In genomic region chr2:54671010-54671409, GRCh38 we compare ENCODE assay signal across 17 cellular contexts. TPM values are rescaled to one million over a fixed set of nuclear protein-coding genes. Genes with fewer than 3 reads are reported as not detected.
DNase-seq lines count a peak whose midpoint lies in the region; ATAC-seq and TF ChIP-seq lines count a peak whose summit lies in the region.
"Had no signal": no experiment of that assay in that cellular context is flagged by ENCODE, and none has a peak within 500 bp of the region (broad histone marks: within the 10 kb centered on the region; RNA-seq: fewer than 3 reads in every experiment).

No MANE protein-coding gene starts in this region.

- H3K4ac ChIP-seq in mesenchymal stem cell (ENCODE audit: low read depth in 1 of 2, low read length in 2 of 2) = no peak overlapping the region

- H3K27ac ChIP-seq in mesenchymal stem cell (ENCODE audit: low read length, poor library complexity, severe bottlenecking) (no peak overlapping the region), subcutaneous abdominal adipose tissue (ENCODE audit: low read depth, low read length) (peak overlapping the region; percentile 98)
- H3K27ac ChIP-seq: KMS-11 had no signal

- H3K23ac ChIP-seq in mesenchymal stem cell (ENCODE audit: low read length in 2 of 2) = no peak overlapping the region

- TF ChIP-seq CTCF in Calu3 (IDR thresholded peaks at IDR 0.05; ENCODE audit: unreplicated experiment) = no peak
- TF ChIP-seq CTCF in activated B cell treated with CpG ODN at 0.5 μM for 24 hours (IDR thresholded peaks at IDR 0.05) = no peak

- H2BK12ac ChIP-seq in mesenchymal stem cell (ENCODE audit: low read length in 2 of 2) = peak overlapping the region in 1 of 2 experiments; percentile 15

- H3K4me1 ChIP-seq in mesenchymal stem cell (ENCODE audit: control insufficient read depth, insufficient read depth, low read depth, low read length) = peaks cover under 1% of the 10 kb centered on the region
- peaks cover 26 to 70% (median 61%) of the 10 kb centered on the region in 5 donors for H3K4me1 ChIP-seq in subcutaneous abdominal adipose tissue (ENCODE audit: control insufficient read depth in 5 of 5, insufficient read depth in 5 of 5, low read length in 5 of 5)
- H3K4me1 ChIP-seq: BE2C had no signal

- 96% methylated on average over 3 of the region's 3 CpGs for WGBS in mesenchymal stem cell

- CTCF ChIA-PET in Calu3 (lab: Charles Lee) = interaction anchor here (0.7 kb wide), 2 partner anchors 210 to 338 kb away, joined by 3 read pairs; no protein-coding TSS in a partner anchor
- CTCF ChIA-PET in activated B cell treated with CpG ODN at 0.5 μM for 24 hours (lab: Charles Lee) = no interaction called here

- no peak overlapping the region for H2BK120ac ChIP-seq in mesenchymal stem cell (ENCODE audit: low read depth, low read length)

- H3K27me3 Mint-ChIP-seq in Calu3 (ENCODE audit: unreplicated experiment) (no peaks in the 10 kb centered on the region), activated B cell treated with CpG ODN at 0.5 μM for 24 hours (no peaks in the 10 kb centered on the region)
- H3K27me3 Mint-ChIP-seq: CD4-positive, alpha-beta memory T cell had no signal

- H2AFZ ChIP-seq in mesenchymal stem cell (ENCODE audit: low read depth, low read length) = no peak overlapping the region
- H2AFZ ChIP-seq: GM23338 had no signal

- ATAC-seq in activated B cell treated with CpG ODN at 0.5 μM for 24 hours (ENCODE audit: low read depth) (no peak), left lobe of liver (no peak)
- ATAC-seq: GM23338, Right ventricle myocardium inferior had no signal

- H3K4me3 ChIP-seq in mesenchymal stem cell (ENCODE audit: insufficient read depth in 1 of 2, low read depth in 1 of 2, low read length in 2 of 2) = no peak overlapping the region
- H3K4me3 ChIP-seq in subcutaneous abdominal adipose tissue (ENCODE audit: low read depth in 1 of 5, low read length in 5 of 5) = no peak overlapping the region
- H3K4me3 ChIP-seq: GM23338 had no signal

- H3K4me3 Mint-ChIP-seq in Calu3 (ENCODE audit: low read depth, unreplicated experiment) (no peak overlapping the region), activated B cell treated with CpG ODN at 0.5 μM for 24 hours (no peak overlapping the region)
- H3K4me3 Mint-ChIP-seq: CD4-positive, alpha-beta memory T cell; GM23338 had no signal

- no peak overlapping the region for H2AK5ac ChIP-seq in mesenchymal stem cell (ENCODE audit: low read length, severe bottlenecking)

- peak overlapping the region; percentile 47 for H3K27ac Mint-ChIP-seq in Calu3 (ENCODE audit: unreplicated experiment)
- peak overlapping the region; percentile 10 for H3K27ac Mint-ChIP-seq in activated B cell treated with CpG ODN at 0.5 μM for 24 hours
- H3K27ac Mint-ChIP-seq: GM23338 had no signal

- H3K14ac ChIP-seq in mesenchymal stem cell (ENCODE audit: low read length in 2 of 2) = no peak overlapping the region

- H3K4me1 Mint-ChIP-seq in Calu3 (ENCODE audit: low read depth, unreplicated experiment) (peaks cover 25% of the 10 kb centered on the region), activated B cell treated with CpG ODN at 0.5 μM for 24 hours (peaks cover 22% of the 10 kb centered on the region)

- H3K36me3 Mint-ChIP-seq in Calu3 (ENCODE audit: insufficient read depth, unreplicated experiment) = peaks cover 95% of the 10 kb centered on the region
- H3K36me3 Mint-ChIP-seq in activated B cell treated with CpG ODN at 0.5 μM for 24 hours (ENCODE audit: low read depth) = peaks cover 50% of the 10 kb centered on the region

- POLR2A ChIA-PET in activated B cell treated with CpG ODN at 0.5 μM for 24 hours (lab: Charles Lee) = no interaction called here

- H3K9me3 Mint-ChIP-seq in Calu3 (ENCODE audit: low read depth, unreplicated experiment) = no peaks in the 10 kb centered on the region
- no peaks in the 10 kb centered on the region for H3K9me3 Mint-ChIP-seq in activated B cell treated with CpG ODN at 0.5 μM for 24 hours
- H3K9me3 Mint-ChIP-seq: CD4-positive, alpha-beta memory T cell; GM23338 had no signal

- no TSS peak for BruUV-seq in Calu3 (replicated peaks; lab: Mats Ljungman, UMichigan)

- no peak overlapping the region for H3K4me2 ChIP-seq in mesenchymal stem cell (ENCODE audit: low read length, poor library complexity, severe bottlenecking)
- H3K4me2 ChIP-seq: GM23338, KMS-11 had no signal

- no peak overlapping the region for H3K9ac ChIP-seq in mesenchymal stem cell (ENCODE audit: low read length)
- H3K9ac ChIP-seq in subcutaneous abdominal adipose tissue (ENCODE audit: low read length in 5 of 5) = no peak overlapping the region
- H3K9ac ChIP-seq: KMS-11 had no signal

- DNase-seq in Calu3 = no peak
- DNase-seq in activated B cell treated with CpG ODN at 0.5 μM for 24 hours = no peak
- DNase-seq in mesenchymal stem cell = no peak
- no peak for DNase-seq in NCI-H748 (lab: John Stamatoyannopoulos, UW; ENCODE audit: unreplicated experiment)
- DNase-seq in left lobe of liver (ENCODE audit: low spot score) = no peak
- no peak for DNase-seq in posterior cingulate gyrus
- DNase-seq: BE2C; CD4-positive, alpha-beta memory T cell; DND-41; NCI-H1048; NCI-H1436 treated with DMSO at 0.1 percent for 48 hours; NCI-H2081 treated with DMSO at 0.1 percent for 48 hours; NCI-H510A treated with DMSO at 0.1 percent for 48 hours had no signal

- H3K18ac ChIP-seq in mesenchymal stem cell (ENCODE audit: low read depth in 1 of 2, low read length in 2 of 2) = no peak overlapping the region

- H4K91ac ChIP-seq in mesenchymal stem cell (ENCODE audit: low read length) = no peak overlapping the region

- H3K9me3 ChIP-seq in mesenchymal stem cell (ENCODE audit: control insufficient read depth, low read length) (no peaks in the 10 kb centered on the region), subcutaneous abdominal adipose tissue (ENCODE audit: control insufficient read depth in 5 of 5, low read length in 5 of 5) (no peaks in the 10 kb centered on the region)
- H3K9me3 ChIP-seq: BE2C had no signal

- H3K79me1 ChIP-seq in mesenchymal stem cell (replicated peaks; ENCODE audit: low read length, poor library complexity, severe bottlenecking) = peaks cover 22% of the 10 kb centered on the region

- peak overlapping the region; percentile 45 for H4K8ac ChIP-seq in mesenchymal stem cell (ENCODE audit: low read length)

- intact Hi-C loops in Calu3 (cut with micrococcal nuclease; ENCODE audit: unreplicated experiment) = no loop called here
- intact Hi-C loops in activated B cell treated with CpG ODN at 0.5 μM for 24 hours (cut with micrococcal nuclease) = loop anchor here (5.0 kb wide), 1 partner anchor 34 kb away; no protein-coding TSS in a partner anchor
- intact Hi-C loops in posterior cingulate gyrus (cut with DNase I) = no loop called here

- no peaks in the 10 kb centered on the region for H3K27me3 ChIP-seq in mesenchymal stem cell (ENCODE audit: control insufficient read depth in 1 of 2, insufficient read depth in 1 of 2, low read length in 2 of 2)
- H3K27me3 ChIP-seq in subcutaneous abdominal adipose tissue (ENCODE audit: control insufficient read depth in 5 of 5, insufficient read depth in 4 of 5, low read length in 5 of 5) = no peaks in the 10 kb centered on the region
- H3K27me3 ChIP-seq: BE2C had no signal

- no peak overlapping the region for H2BK5ac ChIP-seq in mesenchymal stem cell (ENCODE audit: low read depth, low read length, poor library complexity, severe bottlenecking)

- H3K36me3 ChIP-seq in mesenchymal stem cell (ENCODE audit: control insufficient read depth in 1 of 2, insufficient read depth in 2 of 2, low read depth in 1 of 2, low read length in 2 of 2) (peaks cover 46 to 48% of the 10 kb centered on the region in 2 experiments), subcutaneous abdominal adipose tissue (ENCODE audit: control insufficient read depth in 5 of 5, insufficient read depth in 5 of 5, low read length in 5 of 5) (peaks cover 9 to 49% (median 40%) of the 10 kb centered on the region in 5 donors)

- no peak overlapping the region for H2BK15ac ChIP-seq in mesenchymal stem cell (ENCODE audit: low read depth, poor library complexity, severe bottlenecking)

RNA-seq across cellular contexts. Expression of gene EML6, which starts 52.5 kb away (rescaled TPM):
- total RNA-seq in Calu3 (2022) (0.45 and 1.1 TPM in 2 replicates), activated B cell treated with CpG ODN at 0.5 μM for 24 hours (25.3 and 31.5 TPM in 2 replicates), left lobe of liver (1.6 TPM)
- 0.36 TPM for polyA plus RNA-seq in mesenchymal stem cell (2013, experiment 1 of 2)
- polyA plus RNA-seq in mesenchymal stem cell (2013, experiment 2 of 2) = 0.25 TPM
